1 cellular context compared by ENCODE assay signal in genomic region chr11:67562951-67563350, GRCh38.
TF ChIP-seq lines count a peak whose summit lies in the region.

No MANE protein-coding gene starts in this region.

TF ChIP-seq in SK-N-SH, 30 proteins besides CTCF, POLR2A, EP300 and RAD21 (continued from another document):
- TF ChIP-seq, protein P1, sequence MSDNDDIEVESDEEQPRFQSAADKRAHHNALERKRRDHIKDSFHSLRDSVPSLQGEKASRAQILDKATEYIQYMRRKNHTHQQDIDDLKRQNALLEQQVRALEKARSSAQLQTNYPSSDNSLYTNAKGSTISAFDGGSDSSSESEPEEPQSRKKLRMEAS (IDR thresholded peaks at IDR 0.05; ENCODE audit: low read depth), result no peak
- TF ChIP-seq MEF2A (IDR thresholded peaks at IDR 0.05; ENCODE audit: borderline replicate concordance, low read depth) (no peak), FOXJ3 (CRISPR knock-in tag; IDR thresholded peaks at IDR 0.05) (no peak), SIN3A (IDR thresholded peaks at IDR 0.05; ENCODE audit: borderline replicate concordance, low read depth, low read length) (no peak), TCF12 (IDR thresholded peaks at IDR 0.05) (no peak), GATA2 (CRISPR knock-in tag; IDR thresholded peaks at IDR 0.05) (no peak), CHD2 (IDR thresholded peaks at IDR 0.05; ENCODE audit: low read length, partially characterized antibody) (no peak), RXRA (IDR thresholded peaks at IDR 0.05; ENCODE audit: borderline replicate concordance, low read depth) (no peak), NRF1 (IDR thresholded peaks at IDR 0.05; ENCODE audit: low read depth, low read length) (no peak), RCOR1 (IDR thresholded peaks at IDR 0.05; ENCODE audit: low read length) (no peak), POLR2AphosphoS5 (IDR thresholded peaks at IDR 0.05; ENCODE audit: low read depth, low read length) (no peak), MXI1 (IDR thresholded peaks at IDR 0.05; ENCODE audit: low read depth, low read length) (no peak), ZBTB33 (IDR thresholded peaks at IDR 0.05; ENCODE audit: borderline replicate concordance, low read depth) (no peak), FOXM1 (IDR thresholded peaks at IDR 0.05; ENCODE audit: low read depth) (no peak), REST (IDR thresholded peaks at IDR 0.05; ENCODE audit: low read depth, low read length) (no peak), EZH2phosphoT487 (IDR thresholded peaks at IDR 0.05; ENCODE audit: borderline replicate concordance, low read depth) (no peak), FOSL2 (IDR thresholded peaks at IDR 0.05; ENCODE audit: borderline replicate concordance, low read depth) (no peak), ELF1 (IDR thresholded peaks at IDR 0.05) (no peak)
- TF ChIP-seq, protein P2, sequence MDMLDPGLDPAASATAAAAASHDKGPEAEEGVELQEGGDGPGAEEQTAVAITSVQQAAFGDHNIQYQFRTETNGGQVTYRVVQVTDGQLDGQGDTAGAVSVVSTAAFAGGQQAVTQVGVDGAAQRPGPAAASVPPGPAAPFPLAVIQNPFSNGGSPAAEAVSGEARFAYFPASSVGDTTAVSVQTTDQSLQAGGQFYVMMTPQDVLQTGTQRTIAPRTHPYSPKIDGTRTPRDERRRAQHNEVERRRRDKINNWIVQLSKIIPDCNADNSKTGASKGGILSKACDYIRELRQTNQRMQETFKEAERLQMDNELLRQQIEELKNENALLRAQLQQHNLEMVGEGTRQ (IDR thresholded peaks at IDR 0.05; ENCODE audit: borderline replicate concordance, low read depth, low read length), result no peak
